Comparison of ENCODE assay signal across 8 cellular contexts in the genomic region with DNA sequence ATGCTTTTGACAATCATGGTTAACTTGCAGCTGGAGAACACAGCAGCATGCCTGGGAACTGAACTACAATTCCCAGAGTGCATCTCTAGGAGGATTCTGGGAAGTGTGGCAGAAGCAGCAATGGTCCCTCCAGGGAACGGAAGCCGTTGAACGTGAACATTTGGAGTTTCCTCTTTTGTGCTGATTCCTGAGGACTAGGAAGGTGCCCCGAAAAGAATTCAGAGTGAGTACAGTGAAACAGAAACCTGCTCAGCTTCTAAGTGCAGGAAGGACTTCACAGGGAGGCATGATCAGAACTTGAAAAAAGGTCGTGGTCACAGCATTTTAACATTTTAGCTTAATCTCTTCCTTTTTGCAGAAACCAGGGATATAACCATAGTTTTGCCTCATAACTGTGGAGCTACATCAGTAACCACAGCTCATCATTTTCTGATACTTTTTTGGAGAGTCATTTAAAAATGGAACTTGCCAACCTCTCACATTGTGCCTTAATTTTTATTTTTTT. TPM values are rescaled to one million over a fixed set of nuclear protein-coding genes. Genes with fewer than 3 reads are reported as not detected.
A peak's percentile ranks its signal among the peaks of the same experiment; 100 is the strongest.
DNase-seq lines count a peak whose midpoint lies in the region; ATAC-seq and FAIRE-seq lines count a peak whose summit lies in the region.

A gene (plus strand): TSS at position 111 of the 505 bp plus-strand sequence. CDS start 3,911 bp downstream, outside the sequence.

- H3K4me1 Mint-ChIP-seq in activated CD8-positive, alpha-beta memory T cell treated with anti-CD3 and anti-CD28 coated beads, Interleukin-2, amount 10 ng/mL, durations not matched to agents 7 days and 5 days, result peaks cover 14% of the 10 kb centered on the region

- peaks cover 29% of the 10 kb centered on the region for H3K36me3 Mint-ChIP-seq in activated CD8-positive, alpha-beta memory T cell treated with anti-CD3 and anti-CD28 coated beads, Interleukin-2, amount 10 ng/mL, durations not matched to agents 7 days and 5 days

- peak; percentile 74 for ATAC-seq in activated CD8-positive, alpha-beta memory T cell treated with anti-CD3 and anti-CD28 coated beads, Interleukin-2, amount 10 ng/mL, durations not matched to agents 7 days and 5 days

- CTCF ChIA-PET in activated CD8-positive, alpha-beta memory T cell treated with anti-CD3 and anti-CD28 coated beads, Interleukin-2, amount 10 ng/mL, durations not matched to agents 7 days and 5 days (lab: Charles Lee), result interaction anchor here (2.5 to 4.1 kb wide), 2 partner anchors 12 to 49 kb away, joined by 11 to 35 read pairs; a partner anchor contains a TSS

- DNase-seq in COR-L47 (lab: John Stamatoyannopoulos, UW) (peak; percentile 23), HCEC 1CT (peak; percentile 68), NCI-H69 (lab: John Stamatoyannopoulos, UW) (peak; percentile 84), lung microvascular endothelial cell (ENCODE audit: low read depth in 2 of 2) (peak; percentile 78 to 80), NCI-H2196 treated with DMSO at 0.1 percent for 48 hours (lab: John Stamatoyannopoulos, UW; ENCODE audit: unreplicated experiment) (no peak)
- peak; percentile 63 for DNase-seq in activated CD8-positive, alpha-beta memory T cell treated with anti-CD3 and anti-CD28 coated beads, Interleukin-2, amount 10 ng/mL, durations not matched to agents 7 days and 5 days
- peak; percentile 7 to 20 for DNase-seq in stimulated activated CD8-positive, alpha-beta memory T cell treated with anti-CD3 and anti-CD28 coated beads, Interleukin-2, amount 100 ng/mL, for 48 hours (ENCODE audit: low read depth in 2 of 2)

- peak; percentile 77 for FAIRE-seq in endometrium (lab: Jason Lieb, UNC)

- no peaks in the 10 kb centered on the region for H3K27me3 Mint-ChIP-seq in activated CD8-positive, alpha-beta memory T cell treated with anti-CD3 and anti-CD28 coated beads, Interleukin-2, amount 10 ng/mL, durations not matched to agents 7 days and 5 days

- H3K9me3 Mint-ChIP-seq in activated CD8-positive, alpha-beta memory T cell treated with anti-CD3 and anti-CD28 coated beads, Interleukin-2, amount 10 ng/mL, durations not matched to agents 7 days and 5 days (ENCODE audit: low read depth), result peaks cover 4% of the 10 kb centered on the region

- peak within 1 kb of the TSS; percentile 81 for H3K4me3 Mint-ChIP-seq in activated CD8-positive, alpha-beta memory T cell treated with anti-CD3 and anti-CD28 coated beads, Interleukin-2, amount 10 ng/mL, durations not matched to agents 7 days and 5 days

- peak within 1 kb of the TSS; percentile 86 for H3K27ac Mint-ChIP-seq in activated CD8-positive, alpha-beta memory T cell treated with anti-CD3 and anti-CD28 coated beads, Interleukin-2, amount 10 ng/mL, durations not matched to agents 7 days and 5 days

RNA-seq across cellular contexts. Expression of the gene that starts here (rescaled TPM):
- total RNA-seq in activated CD8-positive, alpha-beta memory T cell treated with anti-CD3 and anti-CD28 coated beads, Interleukin-2, amount 10 ng/mL, durations not matched to agents 7 days and 5 days, result 1 to 10 TPM; 1.2 TPM
- 1.2 and 1.7 TPM in 2 replicates for total RNA-seq in lung microvascular endothelial cell
